7 cellular contexts compared by ENCODE assay signal in genomic region chr10:94080108-94080507, GRCh38.
"Had no signal": no experiment of that assay in that cellular context is flagged by ENCODE, and none has a peak within 500 bp of the region (broad histone marks: within the 10 kb centered on the region; RNA-seq: fewer than 3 reads in every experiment).

No MANE protein-coding gene starts in this region.

- H3K27ac Mint-ChIP-seq: IgD-negative memory B cell had no signal

- ATAC-seq: HepG2, K562 had no signal

- H3K27ac ChIP-seq: HL-60 had no signal

- H3K4me1 Mint-ChIP-seq: IgD-negative memory B cell had no signal

- FAIRE-seq: HepG2, HTR-8/SVneo, K562 had no signal

- H3K4me3 ChIP-seq: K562 had no signal

- H3K4me3 Mint-ChIP-seq: IgD-negative memory B cell had no signal

- DNase-seq: IMR-90, KBM-7 had no signal
